30 cellular contexts compared by ENCODE assay signal in genomic region chr21:35599164-35599563, GRCh38.
"Had no signal": no experiment of that assay in that cellular context is flagged by ENCODE, and none has a peak within 500 bp of the region (broad histone marks: within the 10 kb centered on the region; RNA-seq: fewer than 3 reads in every experiment).

No MANE protein-coding gene starts in this region.

- ATAC-seq: activated CD4-positive, alpha-beta T cell treated with anti-CD3 and anti-CD28 coated beads for 36 hours; activated CD8-positive, alpha-beta memory T cell treated with anti-CD3 and anti-CD28 coated beads, Interleukin-2, amount 10 ng/mL, durations not matched to agents 7 days and 5 days; activated CD8-positive, alpha-beta T cell treated with anti-CD3 and anti-CD28 coated beads, Interleukin-2, amount 10 ng/mL, durations not matched to agents 7 days and 5 days; activated naive CD4-positive, alpha-beta T cell treated with anti-CD3 and anti-CD28 coated beads, Interleukin-2, amount 50 U/mL, for 72 hours; effector memory CD8-positive, alpha-beta T cell; foreskin keratinocyte; gastroesophageal sphincter; heart right ventricle; T-helper 17 cell had no signal

- H3K36me3 ChIP-seq: brain microvascular endothelial cell, esophagus muscularis mucosa, gastroesophageal sphincter, heart right ventricle, WERI-Rb-1 had no signal

- H3K9me3 ChIP-seq: esophagus muscularis mucosa, gastroesophageal sphincter, heart right ventricle had no signal

- H3K4me1 ChIP-seq: esophagus muscularis mucosa, foreskin keratinocyte, gastroesophageal sphincter, heart right ventricle had no signal

- FAIRE-seq: astrocyte had no signal

- H3K4me3 ChIP-seq: coronary artery, esophagus muscularis mucosa, gastroesophageal sphincter, heart right ventricle, hepatocyte had no signal

- H3K27ac ChIP-seq: brain microvascular endothelial cell, coronary artery, esophagus muscularis mucosa, foreskin keratinocyte, gastroesophageal sphincter, heart right ventricle, hepatocyte, WERI-Rb-1 had no signal

- H3K27me3 ChIP-seq: brain microvascular endothelial cell, foreskin keratinocyte, hepatocyte had no signal

- DNase-seq: activated B cell treated with CpG ODN at 0.5 μM for 24 hours; activated CD4-positive, alpha-beta memory T cell treated with anti-CD3 and anti-CD28 coated beads for 36 hours; activated CD4-positive, alpha-beta T cell treated with anti-CD3 and anti-CD28 coated beads for 36 hours; activated CD4-positive, alpha-beta T cell treated with anti-CD3 and anti-CD28 coated beads, Interleukin-2, amount 10 ng/mL, durations not matched to agents 24 days and 14 days; activated CD4-positive, CD25-positive, alpha-beta regulatory T cell treated with anti-CD3 and anti-CD28 coated beads, Interleukin-2, amount 50 U/mL, for 72 hours; activated CD8-positive, alpha-beta memory T cell treated with anti-CD3 and anti-CD28 coated beads, Interleukin-2, amount 10 ng/mL, durations not matched to agents 7 days and 5 days; activated CD8-positive, alpha-beta memory T cell treated with anti-CD3 and anti-CD28 coated beads, Interleukin-2, amount 50 U/mL, for 4 hours; activated CD8-positive, alpha-beta T cell treated with anti-CD3 and anti-CD28 coated beads, Interleukin-2, amount 10 ng/mL, durations not matched to agents 7 days and 5 days; activated effector memory CD4-positive, alpha-beta T cell treated with anti-CD3 and anti-CD28 coated beads, Interleukin-2, amount 50 U/mL, for 16 hours; activated naive CD4-positive, alpha-beta T cell treated with anti-CD3 and anti-CD28 coated beads, Interleukin-2, amount 10 ng/mL, durations not matched to agents 7 days and 5 days; activated naive CD8-positive, alpha-beta T cell treated with anti-CD3 and anti-CD28 coated beads, Interleukin-2, amount 10 ng/mL, durations not matched to agents 7 days and 5 days; activated T-cell treated with anti-CD3 and anti-CD28 coated beads, Interleukin-2, amount 50 U/mL, for 1 hour; activated T-cell treated with anti-CD3 and anti-CD28 coated beads, Interleukin-2, amount 50 U/mL, for 48 hours; amniotic stem cell; anterior cingulate cortex; brain microvascular endothelial cell; effector CD4-positive, alpha-beta T cell; effector memory CD8-positive, alpha-beta T cell; erythroblast; foreskin keratinocyte; heart right ventricle; T-helper 17 cell; T1000; WERI-Rb-1 had no signal
